ENCODE assay signal across 18 cellular contexts in the genomic region with DNA sequence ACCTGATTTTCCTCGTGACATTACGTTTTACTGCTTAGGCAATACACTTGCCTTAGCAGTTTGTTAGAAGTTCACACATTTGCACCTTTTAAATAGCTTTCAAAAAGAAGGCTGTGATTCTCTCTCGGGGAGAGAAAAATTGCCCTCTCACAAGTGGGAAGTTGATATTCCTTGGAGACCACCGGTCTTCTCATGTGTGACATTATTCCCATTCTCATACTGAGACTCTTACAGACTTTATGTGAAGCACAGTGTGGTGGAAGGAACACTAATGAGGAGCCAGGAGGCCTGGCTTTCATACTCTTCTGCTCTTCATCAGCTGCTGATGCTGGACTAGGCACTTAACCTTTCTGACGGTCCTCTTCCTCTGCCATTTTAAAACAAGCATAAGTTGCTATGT.
A peak's percentile ranks its signal among the peaks of the same experiment; 100 is the strongest.
DNase-seq lines count a peak whose midpoint lies in the region; ATAC-seq and TF ChIP-seq lines count a peak whose summit lies in the region.
"Had no signal": no experiment of that assay in that cellular context is flagged by ENCODE, and none has a peak within 500 bp of the region (broad histone marks: within the 10 kb centered on the region; RNA-seq: fewer than 3 reads in every experiment).

No MANE protein-coding gene starts in this region.

- H3K9me3 Mint-ChIP-seq in activated naive CD4-positive, alpha-beta T cell treated with anti-CD3 and anti-CD28 coated beads for 36 hours: no peaks in the 10 kb centered on the region
- peaks cover 4% of the 10 kb centered on the region for H3K9me3 Mint-ChIP-seq in activated CD8-positive, alpha-beta T cell treated with anti-CD3 and anti-CD28 coated beads, Interleukin-2, amount 10 ng/mL, durations not matched to agents 7 days and 5 days (ENCODE audit: insufficient read depth)
- no peaks in the 10 kb centered on the region for H3K9me3 Mint-ChIP-seq in stimulated activated naive CD8-positive, alpha-beta T cell treated with anti-CD3 and anti-CD28 coated beads, Interleukin-15, Interleukin-2, amounts not matched to agents 100 ng/mL and 50 ng/mL, for 24 hours
- H3K9me3 Mint-ChIP-seq: HFFc6, mesothelial cell of epicardium had no signal

- CTCF ChIA-PET in activated naive CD4-positive, alpha-beta T cell treated with anti-CD3 and anti-CD28 coated beads for 36 hours (lab: Charles Lee): interaction anchor here (0.7 to 2.3 kb wide), 6 partner anchors 8 to 285 kb away, joined by 3 to 7 read pairs (median 4); no protein-coding TSS in a partner anchor
- CTCF ChIA-PET in activated CD8-positive, alpha-beta T cell treated with anti-CD3 and anti-CD28 coated beads, Interleukin-2, amount 10 ng/mL, durations not matched to agents 7 days and 5 days (lab: Charles Lee): interaction anchor here (1.0 to 1.6 kb wide), 5 partner anchors 19 to 285 kb away, joined by 3 to 5 read pairs (median 4); no protein-coding TSS in a partner anchor

- peak overlapping the region; percentile 88 for H3K27ac Mint-ChIP-seq in activated naive CD4-positive, alpha-beta T cell treated with anti-CD3 and anti-CD28 coated beads for 36 hours
- H3K27ac Mint-ChIP-seq in activated CD8-positive, alpha-beta T cell treated with anti-CD3 and anti-CD28 coated beads, Interleukin-2, amount 10 ng/mL, durations not matched to agents 7 days and 5 days: peak overlapping the region; percentile 82
- peak overlapping the region; percentile 88 for H3K27ac Mint-ChIP-seq in stimulated activated naive CD8-positive, alpha-beta T cell treated with anti-CD3 and anti-CD28 coated beads, Interleukin-15, Interleukin-2, amounts not matched to agents 100 ng/mL and 50 ng/mL, for 24 hours
- H3K27ac Mint-ChIP-seq: HFFc6, mesothelial cell of epicardium had no signal

- POLR2A ChIA-PET in activated CD8-positive, alpha-beta T cell treated with anti-CD3 and anti-CD28 coated beads, Interleukin-2, amount 10 ng/mL, durations not matched to agents 7 days and 5 days (lab: Charles Lee): interaction anchor here (1.2 to 3.0 kb wide), 3 partner anchors 29 to 224 kb away, joined by 5 to 20 read pairs (median 11); partner anchors contain the start of gene HSPA13

- no peaks in the 10 kb centered on the region for H3K27me3 ChIP-seq in brain microvascular endothelial cell (replicated peaks)
- H3K27me3 ChIP-seq: colonic mucosa, SJCRH30, stomach, vagina had no signal

- peaks cover 2% of the 10 kb centered on the region for H3K27me3 Mint-ChIP-seq in activated naive CD4-positive, alpha-beta T cell treated with anti-CD3 and anti-CD28 coated beads for 36 hours (ENCODE audit: low read depth)
- no peaks in the 10 kb centered on the region for H3K27me3 Mint-ChIP-seq in activated CD8-positive, alpha-beta T cell treated with anti-CD3 and anti-CD28 coated beads, Interleukin-2, amount 10 ng/mL, durations not matched to agents 7 days and 5 days (ENCODE audit: low read depth)
- H3K27me3 Mint-ChIP-seq in stimulated activated naive CD8-positive, alpha-beta T cell treated with anti-CD3 and anti-CD28 coated beads, Interleukin-15, Interleukin-2, amounts not matched to agents 100 ng/mL and 50 ng/mL, for 24 hours: no peaks in the 10 kb centered on the region

- no peak overlapping the region for H3K4me3 ChIP-seq in brain microvascular endothelial cell (ENCODE audit: low read depth, low read length)
- H3K4me3 ChIP-seq: colonic mucosa, SJCRH30, stomach, vagina had no signal

- H3K4me1 Mint-ChIP-seq in activated naive CD4-positive, alpha-beta T cell treated with anti-CD3 and anti-CD28 coated beads for 36 hours (ENCODE audit: low read depth): peaks cover 49% of the 10 kb centered on the region
- H3K4me1 Mint-ChIP-seq in activated CD8-positive, alpha-beta T cell treated with anti-CD3 and anti-CD28 coated beads, Interleukin-2, amount 10 ng/mL, durations not matched to agents 7 days and 5 days (ENCODE audit: low read depth): peaks cover 59% of the 10 kb centered on the region
- H3K4me1 Mint-ChIP-seq in stimulated activated naive CD8-positive, alpha-beta T cell treated with anti-CD3 and anti-CD28 coated beads, Interleukin-15, Interleukin-2, amounts not matched to agents 100 ng/mL and 50 ng/mL, for 24 hours (ENCODE audit: low read depth): peaks cover 51% of the 10 kb centered on the region

- TF ChIP-seq CTCF in brain microvascular endothelial cell (IDR thresholded peaks at IDR 0.05; ENCODE audit: low read depth, low read length, missing control alignments): no peak

- H3K27ac ChIP-seq in brain microvascular endothelial cell: no peak overlapping the region
- H3K27ac ChIP-seq: stomach, vagina had no signal

- peak; percentile 10 for ATAC-seq in HG02798 (IDR thresholded peaks at IDR 0.05; ENCODE audit: poor library complexity, unreplicated experiment)
- ATAC-seq in activated CD8-positive, alpha-beta T cell treated with anti-CD3 and anti-CD28 coated beads, Interleukin-2, amount 10 ng/mL, durations not matched to agents 7 days and 5 days: no peak
- no peak for ATAC-seq in HG02678 (IDR thresholded peaks at IDR 0.05; ENCODE audit: unreplicated experiment)

- no peaks in the 10 kb centered on the region for H3K36me3 Mint-ChIP-seq in activated naive CD4-positive, alpha-beta T cell treated with anti-CD3 and anti-CD28 coated beads for 36 hours (ENCODE audit: low read depth)
- H3K36me3 Mint-ChIP-seq in activated CD8-positive, alpha-beta T cell treated with anti-CD3 and anti-CD28 coated beads, Interleukin-2, amount 10 ng/mL, durations not matched to agents 7 days and 5 days (ENCODE audit: low read depth): peaks cover 16% of the 10 kb centered on the region
- H3K36me3 Mint-ChIP-seq in stimulated activated naive CD8-positive, alpha-beta T cell treated with anti-CD3 and anti-CD28 coated beads, Interleukin-15, Interleukin-2, amounts not matched to agents 100 ng/mL and 50 ng/mL, for 24 hours (ENCODE audit: low read depth): no peaks in the 10 kb centered on the region
- H3K36me3 Mint-ChIP-seq: mesothelial cell of epicardium had no signal

- DNase-seq in activated naive CD4-positive, alpha-beta T cell treated with anti-CD3 and anti-CD28 coated beads for 36 hours: no peak
- DNase-seq in activated naive CD4-positive, alpha-beta T cell treated with Interleukin-2 at 50 U/mL for 16 hours: no peak
- DNase-seq in activated CD8-positive, alpha-beta T cell treated with anti-CD3 and anti-CD28 coated beads, Interleukin-2, amount 10 ng/mL, durations not matched to agents 7 days and 5 days: no peak
- DNase-seq in brain microvascular endothelial cell (no peak), NOMO-1 treated with DMSO at 0.1 percent for 48 hours (lab: John Stamatoyannopoulos, UW; ENCODE audit: unreplicated experiment) (no peak)
- DNase-seq: amygdala, colonic mucosa, COR-L47, HFFc6, NCI-H1092, nucleus accumbens, SJCRH30, stomach had no signal

- no peaks in the 10 kb centered on the region for H3K36me3 ChIP-seq in brain microvascular endothelial cell (replicated peaks)
- H3K36me3 ChIP-seq: colonic mucosa, SJCRH30, stomach, vagina had no signal

- in situ Hi-C loops in brain microvascular endothelial cell (cut with HindIII; ENCODE audit: low pct_ligation_motif_present, low sequenced_read_pairs): no loop called here

- intact Hi-C loops in activated naive CD4-positive, alpha-beta T cell treated with anti-CD3 and anti-CD28 coated beads for 36 hours (cut with micrococcal nuclease): loop anchor here (1.0 kb wide), 8 partner anchors 29 to 285 kb away; partner anchors contain the start of genes HSPA13 and SAMSN1

- H3K4me3 Mint-ChIP-seq in activated naive CD4-positive, alpha-beta T cell treated with anti-CD3 and anti-CD28 coated beads for 36 hours: no peak overlapping the region
- H3K4me3 Mint-ChIP-seq in activated CD8-positive, alpha-beta T cell treated with anti-CD3 and anti-CD28 coated beads, Interleukin-2, amount 10 ng/mL, durations not matched to agents 7 days and 5 days: no peak overlapping the region
- H3K4me3 Mint-ChIP-seq in stimulated activated naive CD8-positive, alpha-beta T cell treated with anti-CD3 and anti-CD28 coated beads, Interleukin-15, Interleukin-2, amounts not matched to agents 100 ng/mL and 50 ng/mL, for 24 hours: peak overlapping the region; percentile 5
- H3K4me3 Mint-ChIP-seq: HFFc6, mesothelial cell of epicardium had no signal
